Comparison of ENCODE assay signal across 8 cellular contexts in genomic region chr4:121690001-121690400, GRCh38. TPM values are rescaled to one million over a fixed set of nuclear protein-coding genes. Genes with fewer than 3 reads are reported as not detected.
DNase-seq lines count a peak whose midpoint lies in the region; ATAC-seq lines count a peak whose summit lies in the region.

No MANE protein-coding gene starts in this region.

- peak; percentile 64 for ATAC-seq in GM19463 (IDR thresholded peaks at IDR 0.05; ENCODE audit: unreplicated experiment)
- ATAC-seq in HG03460 (IDR thresholded peaks at IDR 0.05; ENCODE audit: unreplicated experiment) = peak; percentile 57

- no peaks in the 10 kb centered on the region for H3K9me3 Mint-ChIP-seq in activated naive CD4-positive, alpha-beta T cell treated with anti-CD3 and anti-CD28 coated beads for 36 hours

- H4K8ac ChIP-seq in neuronal stem cell (ENCODE audit: low read depth, low read length) = no peak overlapping the region

- no peak overlapping the region for H3K4me3 Mint-ChIP-seq in activated naive CD4-positive, alpha-beta T cell treated with anti-CD3 and anti-CD28 coated beads for 36 hours

- H3K9ac ChIP-seq in skeletal muscle satellite cell (ENCODE audit: low read depth, low read length) (peak overlapping the region; percentile 77), neuronal stem cell (ENCODE audit: low read depth, low read length, poor library complexity) (no peak overlapping the region)

- H3K4me1 ChIP-seq in skeletal muscle satellite cell (ENCODE audit: control insufficient read depth, insufficient read depth, low read length) (peaks cover 72% of the 10 kb centered on the region), neuronal stem cell (ENCODE audit: control insufficient read depth in 2 of 2, insufficient read depth in 1 of 2, low read depth in 1 of 2, low read length in 2 of 2) (peaks cover 6 to 9% of the 10 kb centered on the region in 2 donors)

- no peak overlapping the region for H3K23ac ChIP-seq in neuronal stem cell (ENCODE audit: low read depth, low read length, poor library complexity)

- H3K4me3 ChIP-seq in skeletal muscle satellite cell (ENCODE audit: low read length) = peak overlapping the region; percentile 53
- no peak overlapping the region for H3K4me3 ChIP-seq in neuronal stem cell (ENCODE audit: low read length in 2 of 2)

- no peak overlapping the region for H4K91ac ChIP-seq in neuronal stem cell (ENCODE audit: low read depth, low read length, poor library complexity)

- peaks cover 4% of the 10 kb centered on the region for H3K36me3 Mint-ChIP-seq in activated naive CD4-positive, alpha-beta T cell treated with anti-CD3 and anti-CD28 coated beads for 36 hours (ENCODE audit: low read depth)

- H3K4ac ChIP-seq in neuronal stem cell (ENCODE audit: low read length) = no peak overlapping the region

- intact Hi-C loops in activated naive CD4-positive, alpha-beta T cell treated with anti-CD3 and anti-CD28 coated beads for 36 hours (cut with micrococcal nuclease) = no loop called here

- CTCF ChIA-PET in activated naive CD4-positive, alpha-beta T cell treated with anti-CD3 and anti-CD28 coated beads for 36 hours (lab: Charles Lee) = no interaction called here

- H2BK5ac ChIP-seq in neuronal stem cell (ENCODE audit: low read length) = no peak overlapping the region

- peaks cover 2% of the 10 kb centered on the region for H3K79me1 ChIP-seq in neuronal stem cell (ENCODE audit: low read depth, low read length)

- no peak overlapping the region for H2AK5ac ChIP-seq in neuronal stem cell (ENCODE audit: low read depth, low read length)

- H3K27ac ChIP-seq in epithelial cell of prostate (peak overlapping the region; percentile 93), neuronal stem cell (replicated peaks; ENCODE audit: low read length) (no peak overlapping the region)

- H3K9me3 ChIP-seq in skeletal muscle satellite cell (replicated peaks; ENCODE audit: low read length) (no peaks in the 10 kb centered on the region), neuronal stem cell (replicated peaks in 1 of 2; ENCODE audit: control insufficient read depth in 2 of 2, insufficient read depth in 1 of 2, low read depth in 1 of 2, low read length in 2 of 2) (peaks cover 2 to 3% of the 10 kb centered on the region in 2 donors)

- no peak overlapping the region for H3K27ac Mint-ChIP-seq in activated naive CD4-positive, alpha-beta T cell treated with anti-CD3 and anti-CD28 coated beads for 36 hours

- no peak overlapping the region for H3K18ac ChIP-seq in neuronal stem cell (ENCODE audit: low read length)

- peaks cover 3% of the 10 kb centered on the region for H3K4me1 Mint-ChIP-seq in activated naive CD4-positive, alpha-beta T cell treated with anti-CD3 and anti-CD28 coated beads for 36 hours (ENCODE audit: low read depth)

- DNase-seq in epithelial cell of prostate (ENCODE audit: low read depth, low spot score) (no peak), anterior cingulate cortex (lab: John Stamatoyannopoulos, UW) (no peak), NCI-H128 (lab: John Stamatoyannopoulos, UW; ENCODE audit: unreplicated experiment) (no peak), neuronal stem cell (ENCODE audit: low spot score) (no peak)
- no peak for DNase-seq in activated naive CD4-positive, alpha-beta T cell treated with anti-CD3 and anti-CD28 coated beads for 36 hours

- peak overlapping the region; percentile 81 for H3K4me2 ChIP-seq in skeletal muscle satellite cell (ENCODE audit: low read length)
- no peak overlapping the region for H3K4me2 ChIP-seq in neuronal stem cell (ENCODE audit: insufficient read depth, low read length, poor library complexity, severe bottlenecking)

- no peaks in the 10 kb centered on the region for H3K27me3 ChIP-seq in skeletal muscle satellite cell (ENCODE audit: control insufficient read depth, insufficient read depth, low read length)
- no peaks in the 10 kb centered on the region for H3K27me3 ChIP-seq in neuronal stem cell (ENCODE audit: control insufficient read depth in 3 of 3, insufficient read depth in 3 of 3, low read depth in 1 of 3, low read length in 3 of 3)

- H2BK120ac ChIP-seq in neuronal stem cell (ENCODE audit: low read depth, low read length) = no peak overlapping the region

- H3K14ac ChIP-seq in neuronal stem cell (ENCODE audit: low read length) = no peak overlapping the region

- H2BK12ac ChIP-seq in neuronal stem cell (ENCODE audit: low read length) = no peak overlapping the region

- H3K36me3 ChIP-seq in skeletal muscle satellite cell (ENCODE audit: insufficient read depth, low read length) (peaks cover 60% of the 10 kb centered on the region), neuronal stem cell (replicated peaks in 1 of 2; ENCODE audit: control insufficient read depth in 2 of 2, insufficient read depth in 2 of 2, low read length in 2 of 2) (peaks cover 9 to 63% of the 10 kb centered on the region in 2 donors)

- no peak overlapping the region for H2AFZ ChIP-seq in neuronal stem cell (ENCODE audit: low read length)

- H3K27me3 Mint-ChIP-seq in activated naive CD4-positive, alpha-beta T cell treated with anti-CD3 and anti-CD28 coated beads for 36 hours (ENCODE audit: low read depth) = no peaks in the 10 kb centered on the region

- WGBS in neuronal stem cell (ENCODE audit: extremely low coverage in 2 of 2, insufficient read length in 2 of 2, insufficient replicate concordance in 1 of 2), 2 donors = no CpG with 5 or more reads among the region's 2 CpGs

- H2BK15ac ChIP-seq in neuronal stem cell (ENCODE audit: low read length) = no peak overlapping the region

RNA-seq across cellular contexts. Expression of gene ANXA5, which starts 6.8 kb away (rescaled TPM):
- total RNA-seq in skeletal muscle satellite cell (2012; rRNA removed) = 1,097 and 1,175 TPM in 2 replicates
- total RNA-seq in activated naive CD4-positive, alpha-beta T cell treated with anti-CD3 and anti-CD28 coated beads for 36 hours = 10 to 100 TPM; 98.4 to 99.5 TPM
- 130 TPM for polyA plus RNA-seq in neuronal stem cell (2013, experiment 1 of 2)
- 128 TPM for polyA plus RNA-seq in neuronal stem cell (2013, experiment 2 of 2)
